In genomic region chr9:132880311-132880661, GRCh38 we compare ENCODE assay signal across 17 cellular contexts. TPM values are rescaled to one million over a fixed set of nuclear protein-coding genes. Genes with fewer than 3 reads are reported as not detected.
DNase-seq lines count a peak whose midpoint lies in the region; ATAC-seq and TF ChIP-seq lines count a peak whose summit lies in the region.
"Had no signal": no experiment of that assay in that cellular context is flagged by ENCODE, and none has a peak within 500 bp of the region (broad histone marks: within the 10 kb centered on the region; RNA-seq: fewer than 3 reads in every experiment).

No MANE protein-coding gene starts in this region.

- POLR2A ChIA-PET in naive thymus-derived CD4-positive, alpha-beta T cell (lab: Charles Lee) = no interaction called here

- TF ChIP-seq POLR2A in vagina (IDR thresholded peaks at IDR 0.05) = no peak

- no peak overlapping the region for H3K4me3 ChIP-seq in right cardiac atrium (ENCODE audit: low read length)
- H3K4me3 ChIP-seq in naive thymus-derived CD4-positive, alpha-beta T cell (ENCODE audit: low read length) = no peak overlapping the region
- no peak overlapping the region for H3K4me3 ChIP-seq in vagina
- H3K4me3 ChIP-seq: prostate gland had no signal

- H3K27me3 ChIP-seq in right cardiac atrium (ENCODE audit: control insufficient read depth, insufficient read depth) (no peaks in the 10 kb centered on the region), vagina (no peaks in the 10 kb centered on the region)
- no peaks in the 10 kb centered on the region for H3K27me3 ChIP-seq in naive thymus-derived CD4-positive, alpha-beta T cell (ENCODE audit: control insufficient read depth in 2 of 2, insufficient read depth in 2 of 2, low read length in 2 of 2)

- H3K9me3 ChIP-seq in right cardiac atrium (ENCODE audit: control insufficient read depth, low read length) (no peaks in the 10 kb centered on the region), T-helper 17 cell (ENCODE audit: control insufficient read depth, low read length, poor library complexity, severe bottlenecking) (no peaks in the 10 kb centered on the region), vagina (no peaks in the 10 kb centered on the region)
- no peaks in the 10 kb centered on the region for H3K9me3 ChIP-seq in naive thymus-derived CD4-positive, alpha-beta T cell (ENCODE audit: control insufficient read depth in 2 of 3, low read length in 3 of 3)
- H3K9me3 ChIP-seq: prostate gland, SK-N-SH had no signal

- H3K27me3 Mint-ChIP-seq in T-helper 17 cell (no peaks in the 10 kb centered on the region), chondrocyte (ENCODE audit: low read depth) (peaks cover 4% of the 10 kb centered on the region)
- peaks cover 0 to 12% (median 0%) of the 10 kb centered on the region in 5 donors for H3K27me3 Mint-ChIP-seq in naive thymus-derived CD4-positive, alpha-beta T cell

- ATAC-seq in right cardiac atrium (no peak), left ventricle myocardium superior (no peak), T-helper 17 cell (no peak), HG03439 (IDR thresholded peaks at IDR 0.05; ENCODE audit: unreplicated experiment) (no peak)
- no peak for ATAC-seq in naive thymus-derived CD4-positive, alpha-beta T cell

- 70% methylated on average over 7 of the region's 7 CpGs for WGBS in right cardiac atrium

- no peak for TF ChIP-seq CTCF in vagina (IDR thresholded peaks at IDR 0.05)
- TF ChIP-seq CTCF in chondrocyte (IDR thresholded peaks at IDR 0.05) = no peak

- no peaks in the 10 kb centered on the region for H3K9me3 Mint-ChIP-seq in naive thymus-derived CD4-positive, alpha-beta T cell
- H3K9me3 Mint-ChIP-seq in chondrocyte (ENCODE audit: low read depth) = no peaks in the 10 kb centered on the region

- DNase-seq in right cardiac atrium = no peak
- DNase-seq in left ventricle myocardium superior = no peak
- DNase-seq in T-helper 17 cell = no peak
- DNase-seq in naive thymus-derived CD4-positive, alpha-beta T cell = no peak
- DNase-seq in vagina (ENCODE audit: extremely low spot score in 2 of 2) = no peak
- DNase-seq in chondrocyte (ENCODE audit: low spot score) = no peak
- no peak for DNase-seq in HUDEP-2 (lab: John Stamatoyannopoulos, UW; ENCODE audit: unreplicated experiment in 76 of 76)
- DNase-seq: activated CD4-positive, alpha-beta T cell treated with anti-CD3 and anti-CD28 coated beads for 1 hour; activated effector memory CD4-positive, alpha-beta T cell treated with anti-CD3 and anti-CD28 coated beads, Interleukin-2, amount 50 U/mL, for 16 hours; NCI-H187 treated with DMSO at 0.1 percent for 48 hours; NK-92 treated with Interleukin-12 subunit alpha and Interleukin-12 subunit beta, amount 100 ng/mL, for 24 hours; SK-N-SH; stimulated activated naive CD4-positive, alpha-beta T cell treated with Interleukin-2 at 50 U/mL for 16 hours had no signal

- H3K4me1 Mint-ChIP-seq in T-helper 17 cell (peaks cover 6% of the 10 kb centered on the region), chondrocyte (ENCODE audit: low read depth) (peaks cover 8% of the 10 kb centered on the region)
- H3K4me1 Mint-ChIP-seq in naive thymus-derived CD4-positive, alpha-beta T cell = peaks cover 5 to 25% (median 7%) of the 10 kb centered on the region in 7 donors

- CTCF ChIA-PET in naive thymus-derived CD4-positive, alpha-beta T cell (lab: Charles Lee) = interaction anchor here (0.7 kb wide), 1 partner anchor 22 kb away, joined by 3 read pairs; no protein-coding TSS in a partner anchor

- H3K4me1 ChIP-seq in right cardiac atrium (ENCODE audit: control insufficient read depth, insufficient read depth, low read length) = no peaks in the 10 kb centered on the region
- H3K4me1 ChIP-seq in naive thymus-derived CD4-positive, alpha-beta T cell (ENCODE audit: control insufficient read depth in 2 of 2, insufficient read depth in 2 of 2, low read length in 2 of 2) = peaks cover 0 to 6% of the 10 kb centered on the region in 2 donors
- peaks cover 14% of the 10 kb centered on the region for H3K4me1 ChIP-seq in vagina
- H3K4me1 ChIP-seq: prostate gland had no signal

- no peaks in the 10 kb centered on the region for H3K36me3 ChIP-seq in naive thymus-derived CD4-positive, alpha-beta T cell (ENCODE audit: control insufficient read depth in 2 of 3, insufficient read depth in 3 of 3, low read length in 3 of 3)
- H3K36me3 ChIP-seq in vagina = no peaks in the 10 kb centered on the region
- H3K36me3 ChIP-seq: prostate gland had no signal

- no peaks in the 10 kb centered on the region for H3K36me3 Mint-ChIP-seq in T-helper 17 cell (ENCODE audit: low read depth)
- peaks cover 0 to 4% (median 0%) of the 10 kb centered on the region in 5 donors for H3K36me3 Mint-ChIP-seq in naive thymus-derived CD4-positive, alpha-beta T cell
- no peaks in the 10 kb centered on the region for H3K36me3 Mint-ChIP-seq in chondrocyte (ENCODE audit: low read depth)

- H3K4me3 Mint-ChIP-seq in T-helper 17 cell (peak overlapping the region; percentile 28), chondrocyte (ENCODE audit: unreplicated experiment) (no peak overlapping the region)
- H3K4me3 Mint-ChIP-seq in naive thymus-derived CD4-positive, alpha-beta T cell = peak overlapping the region in 8 of 10 donors; percentile 18 to 89 (median 64)

- H3K27ac Mint-ChIP-seq in T-helper 17 cell (peak overlapping the region; percentile 70), chondrocyte (ENCODE audit: unreplicated experiment) (no peak overlapping the region)
- peak overlapping the region in 5 of 9 donors; percentile 53 to 85 (median 83) for H3K27ac Mint-ChIP-seq in naive thymus-derived CD4-positive, alpha-beta T cell

- intact Hi-C loops in right cardiac atrium (cut with DNase I) = no loop called here
- intact Hi-C loops in left ventricle myocardium superior (cut with micrococcal nuclease) = no loop called here
- intact Hi-C loops in naive thymus-derived CD4-positive, alpha-beta T cell (cut with micrococcal nuclease) = no loop called here
- intact Hi-C loops in vagina (cut with DNase I) = no loop called here

- H3K27ac ChIP-seq in right cardiac atrium (ENCODE audit: low read length) (peak overlapping the region; percentile 62), vagina (peak overlapping the region; percentile 91)
- H3K27ac ChIP-seq in naive thymus-derived CD4-positive, alpha-beta T cell (ENCODE audit: low read depth, low read length) = no peak overlapping the region
- H3K27ac ChIP-seq: C4-2B, KMS-11, prostate gland had no signal

RNA-seq across cellular contexts. Expression of gene SPACA9, which starts 1.6 kb away (rescaled TPM):
- total RNA-seq in right cardiac atrium (10 to 100 TPM in 1 of 4 donors, 1 to 10 TPM in 3; 6.2 to 10.4 (median 8.7) TPM), left ventricle myocardium superior (4.4 TPM), T-helper 17 cell (under 1 TPM; 0.52 to 0.86 TPM), vagina (2.7 TPM), chondrocyte (3.3 to 5.4 TPM (median 3.7 TPM) in 3 replicates)
- 11.2 TPM for polyA plus RNA-seq in right cardiac atrium
- total RNA-seq in naive thymus-derived CD4-positive, alpha-beta T cell = 1 to 10 TPM in 4 of 5 experiments, under 1 TPM in 1; 0.61 to 2.5 (median 1.1) TPM
- polyA plus RNA-seq in naive thymus-derived CD4-positive, alpha-beta T cell = 1 to 10 TPM; 2.2 to 3.1 TPM

RNA-seq across cellular contexts. Expression of gene AK8, which starts 2.2 kb away (rescaled TPM):
- total RNA-seq in right cardiac atrium (1 to 10 TPM in 1 of 4 donors, under 1 TPM in 3; 0.25 to 1.0 (median 0.31) TPM), left ventricle myocardium superior (0.42 TPM), T-helper 17 cell (under 1 TPM in 1 of 2 donors, not detected in 1; 0.32 TPM), vagina (0.25 TPM), chondrocyte (0.22 to 1.5 TPM (median 0.33 TPM) in 3 replicates)
- 0.66 TPM for polyA plus RNA-seq in right cardiac atrium
- under 1 TPM in 2 of 5 experiments, not detected in 3; 0.10 to 0.20 TPM for total RNA-seq in naive thymus-derived CD4-positive, alpha-beta T cell
- under 1 TPM in 1 of 2 donors, not detected in 1; 0.12 TPM for polyA plus RNA-seq in naive thymus-derived CD4-positive, alpha-beta T cell
